In genomic region chr18:76875390-76876330, GRCh38 we compare ENCODE assay signal across 8 cellular contexts. TPM values are rescaled to one million over a fixed set of nuclear protein-coding genes. Genes with fewer than 3 reads are reported as not detected.
DNase-seq lines count a peak whose midpoint lies in the region; ATAC-seq, FAIRE-seq and TF ChIP-seq lines count a peak whose summit lies in the region.

No MANE protein-coding gene starts in this region.

- 55% methylated on average over 14 of the region's 14 CpGs for WGBS in GM12878 (ENCODE audit: insufficient coverage, insufficient replicate concordance, low lambda C conversion rate, missing lambda C conversion rate)

- peaks cover 3% of the 10 kb centered on the region for H3K4me1 ChIP-seq in NT2/D1 (ENCODE audit: insufficient read depth, insufficient read length)
- no peaks in the 10 kb centered on the region for H3K4me1 ChIP-seq in GM12878 (ENCODE audit: control insufficient read depth, insufficient read depth, low read length)

- POLR2A ChIA-PET in GM12878 (lab: Charles Lee): no interaction called here

- peak; percentile 59 for FAIRE-seq in GM12878 (lab: Jason Lieb, UNC)

- H3K36me3 ChIP-seq in NT2/D1 (ENCODE audit: insufficient read depth, insufficient read length, low read length) (peaks cover 48% of the 10 kb centered on the region), GM12878 (ENCODE audit: control insufficient read depth in 2 of 2, insufficient read depth in 2 of 2, low read length in 1 of 2) (peaks cover 6 to 22% of the 10 kb centered on the region in 2 experiments; a peak in 3 of 4 replicates), kidney epithelial cell (ENCODE audit: control insufficient read depth, insufficient read depth, low read length) (no peaks in the 10 kb centered on the region)

- peak; percentile 68 for TF ChIP-seq RAD21 in GM12878 (IDR thresholded peaks at IDR 0.05; ENCODE audit: insufficient read depth, low read depth, low read length)

- no peak overlapping the region for H3K4me2 ChIP-seq in GM12878 (ENCODE audit: control insufficient read depth, insufficient read depth)

- no peak overlapping the region for H3K27ac ChIP-seq in GM12878 (ENCODE audit: control insufficient read depth, insufficient read depth)

- ATAC-seq in HG03354 (IDR thresholded peaks at IDR 0.05; ENCODE audit: poor library complexity, severe bottlenecking, unreplicated experiment): peak; percentile 84
- ATAC-seq in GM12878: peak; percentile 88
- ATAC-seq in stimulated activated naive CD8-positive, alpha-beta T cell treated with anti-CD3 and anti-CD28 coated beads, Interleukin-15, Interleukin-2, amounts not matched to agents 100 U/mL and 50 U/mL, for 24 hours: peak; percentile 72
- no peak for ATAC-seq in GM21825 (IDR thresholded peaks at IDR 0.05; ENCODE audit: unreplicated experiment)

- H3K4me3 ChIP-seq in NT2/D1 (ENCODE audit: insufficient read length, low read depth) (no peak overlapping the region), GM12878 (no peak overlapping the region), kidney epithelial cell (ENCODE audit: low read depth, low read length) (no peak overlapping the region)

- no peak for TF ChIP-seq POLR2A in GM12878 (IDR thresholded peaks at IDR 0.05; ENCODE audit: low read depth, low read length)

- no peaks in the 10 kb centered on the region for H3K27me3 ChIP-seq in NT2/D1 (ENCODE audit: insufficient read depth, insufficient read length)
- H3K27me3 ChIP-seq in GM12878 (replicated peaks in 1 of 2; ENCODE audit: control insufficient read depth in 2 of 2, insufficient read depth in 2 of 2, low read length in 1 of 2): no peaks in the 10 kb centered on the region
- no peaks in the 10 kb centered on the region for H3K27me3 ChIP-seq in kidney epithelial cell (ENCODE audit: control insufficient read depth, insufficient read depth, low read length)

- H2AFZ ChIP-seq in GM12878 (ENCODE audit: control insufficient read depth, low read depth, low read length): no peak overlapping the region

- CTCF ChIA-PET in GM12878 (lab: Yijun Ruan, JAX): interaction anchor here (1.4 to 4.3 kb wide), 3 partner anchors 73 to 336 kb away, joined by 4 to 37 read pairs (median 12); no protein-coding TSS in a partner anchor

- no TSS peak for BruUV-seq in GM12878 (replicated peaks; lab: Mats Ljungman, UMichigan)

- no peaks in the 10 kb centered on the region for H4K20me1 ChIP-seq in GM12878 (ENCODE audit: control insufficient read depth, insufficient read depth)

- DNase-seq in A172 (ENCODE audit: low spot score) (peak; percentile 13), GM03348 (ENCODE audit: low spot score) (peak; percentile 43), NT2/D1 (ENCODE audit: low read depth, low spot score) (peak; percentile 25), GM12878 (ENCODE audit: low read depth, low spot score) (no peak), kidney epithelial cell (ENCODE audit: low read depth) (no peak)
- DNase-seq in stimulated activated naive CD8-positive, alpha-beta T cell treated with anti-CD3 and anti-CD28 coated beads, Interleukin-15, Interleukin-2, amounts not matched to agents 100 U/mL and 50 U/mL, for 24 hours: peak; percentile 43

- intact Hi-C loops in GM12878 (cut with micrococcal nuclease; ENCODE audit: unreplicated experiment): loop anchor here (1.0 to 2.0 kb wide), 2 partner anchors 73 to 107 kb away; no protein-coding TSS in a partner anchor

- RAD21 ChIA-PET in GM12878 (lab: Charles Lee; ENCODE audit: unreplicated experiment): interaction anchor here (2.1 kb wide), 1 partner anchor 107 kb away, joined by 6 read pairs; no protein-coding TSS in a partner anchor

- no peak for TF ChIP-seq EP300 in GM12878 (IDR thresholded peaks at IDR 0.05; ENCODE audit: borderline replicate concordance in 1 of 2, control insufficient read depth in 1 of 2, low read depth in 2 of 2, low read length in 2 of 2)

- no peaks in the 10 kb centered on the region for H3K9me3 ChIP-seq in NT2/D1 (ENCODE audit: insufficient read depth, low read length)
- H3K9me3 ChIP-seq in GM12878 (replicated peaks; ENCODE audit: control insufficient read depth, insufficient read depth, low read length): no peaks in the 10 kb centered on the region

- SMC1A ChIA-PET in GM12878 (lab: Charles Lee; ENCODE audit: uncharacterized antibody, unreplicated experiment): interaction anchor here (0.6 to 1.4 kb wide), 2 partner anchors 72 to 74 kb away, joined by 3 read pairs; no protein-coding TSS in a partner anchor

- H3K79me2 ChIP-seq in GM12878 (ENCODE audit: control insufficient read depth, insufficient read depth, low read length): no peaks in the 10 kb centered on the region

- peak; percentile 54 to 69 (median 63); a peak in 5 of 6 replicates for TF ChIP-seq CTCF in GM12878 (IDR thresholded peaks at IDR 0.05 in 2 of 3, conservative IDR thresholded peaks at IDR 0.05 in 1 of 3; ENCODE audit: control insufficient read depth in 2 of 3, extremely low read depth in 1 of 3, insufficient read depth in 1 of 3, low read depth in 3 of 3, low read length in 3 of 3)
- peak; percentile 70 for TF ChIP-seq CTCF in kidney epithelial cell (IDR thresholded peaks at IDR 0.05; ENCODE audit: insufficient read depth, low read length, poor library complexity, severe bottlenecking)

- in situ Hi-C loops in GM12878 (cut with MboI): no loop called here

- H3K9ac ChIP-seq in NT2/D1 (ENCODE audit: insufficient read length, low read depth) (no peak overlapping the region), GM12878 (ENCODE audit: control insufficient read depth, insufficient read depth, low read length) (no peak overlapping the region)

TF ChIP-seq in GM12878, 131 proteins besides CTCF, POLR2A, EP300 and RAD21 (continues in another document):
- TF ChIP-seq NRF1 (conservative IDR thresholded peaks at IDR 0.05; ENCODE audit: low read depth, low read length) (no peak), JUND (IDR thresholded peaks at IDR 0.05; ENCODE audit: low read depth, low read length) (no peak), HDAC6 (IDR thresholded peaks at IDR 0.05; ENCODE audit: unreplicated experiment) (no peak), E2F4 (IDR thresholded peaks at IDR 0.05; ENCODE audit: low read depth, low read length) (no peak), SMC3 (IDR thresholded peaks at IDR 0.05; ENCODE audit: borderline replicate concordance, low read length) (peak; percentile 46; the same call in 1 of the 2 replicates), ZBTB11 (CRISPR knock-in tag; IDR thresholded peaks at IDR 0.05) (no peak), GABPA (IDR thresholded peaks at IDR 0.05; ENCODE audit: low read depth) (no peak), TARDBP (IDR thresholded peaks at IDR 0.05; ENCODE audit: borderline replicate concordance) (no peak), EED (IDR thresholded peaks at IDR 0.05; ENCODE audit: low read depth) (no peak), BHLHE40 (IDR thresholded peaks at IDR 0.05; ENCODE audit: borderline replicate concordance in 1 of 2, low read depth in 2 of 2, low read length in 1 of 2) (peak; percentile 49 to 53; a peak in 3 of 4 replicates), MTA2 (IDR thresholded peaks at IDR 0.05; ENCODE audit: low read depth) (no peak)

RNA-seq across cellular contexts. Expression of gene ZNF236, which starts 53.3 kb away (rescaled TPM):
- total RNA-seq in A172 (2014; rRNA removed; shearing (Covaris generic)): 2.3 and 15.1 TPM in 2 replicates
- total RNA-seq in GM12878 (2013; cell fraction: nucleolus; rRNA removed): 66.1 and 67.1 TPM in 2 replicates
- total RNA-seq in GM12878 (2014; rRNA removed) (7.6 and 8.2 TPM in 2 replicates), GM12878 (2014; rRNA removed; fragmentation: Illumina TruSeq; extraction: Trizol) (7.1 and 8.2 TPM in 2 replicates), GM12878 (2021) (14.4 and 15.0 TPM in 2 replicates), kidney epithelial cell (7.8 and 12.2 TPM in 2 replicates)
- 2.4 TPM for polyA plus RNA-seq in GM12878 (2011; ENCODE audit: low read depth)
- polyA plus RNA-seq in GM12878 (2011; rRNA removed) (4.6 and 6.0 TPM in 2 replicates), GM12878 (2014; fragmentation: Illumina TruSeq; extraction: Trizol) (5.3 and 5.4 TPM in 2 replicates), GM12878 (2014; fragmentation: Nextera tagmentation; extraction: Ambion mirVana) (1 to 10 TPM; 1.0 to 1.3 TPM), GM12878 (2014; rRNA removed) (6.1 and 6.5 TPM in 2 replicates), GM12878 (2016; fragmentation: Nextera tagmentation; extraction: Ambion mirVana) (1 to 10 TPM; 5.7 to 5.8 TPM)
- polyA plus RNA-seq in GM12878 (2011; cell fraction: cytosol; rRNA removed): 4.5 and 5.1 TPM in 2 replicates
- 24.3 and 24.5 TPM in 2 replicates for polyA plus RNA-seq in GM12878 (2011; cell fraction: nucleus; rRNA removed)
- 3.1 and 4.3 TPM in 2 replicates for polyA plus RNA-seq in GM12878 (2012)
- polyA minus RNA-seq in GM12878 (2011; rRNA and poly(A)+ RNA removed): 31.3 and 34.7 TPM in 2 replicates
- polyA minus RNA-seq in GM12878 (2011; cell fraction: cytosol; rRNA and poly(A)+ RNA removed): 8.6 and 13.2 TPM in 2 replicates
- 48.0 and 85.9 TPM in 2 replicates for polyA minus RNA-seq in GM12878 (2011; cell fraction: nucleus; rRNA and poly(A)+ RNA removed)

Comparison
In these comparisons a context has a peak if more than half of its experiments do, and no peak if none do; other contexts are left out.
1. DNase-seq: peak in A172 (single experiment), GM03348 (single experiment), NT2/D1 (single experiment) and stimulated activated naive CD8-positive, alpha-beta T cell treated with anti-CD3 and anti-CD28 coated beads, Interleukin-15, Interleukin-2, amounts not matched to agents 100 U/mL and 50 U/mL, for 24 hours (single experiment); none in GM12878 (single experiment) and kidney epithelial cell (single experiment).